ENCODE assay signal across 18 cellular contexts in the genomic region with DNA sequence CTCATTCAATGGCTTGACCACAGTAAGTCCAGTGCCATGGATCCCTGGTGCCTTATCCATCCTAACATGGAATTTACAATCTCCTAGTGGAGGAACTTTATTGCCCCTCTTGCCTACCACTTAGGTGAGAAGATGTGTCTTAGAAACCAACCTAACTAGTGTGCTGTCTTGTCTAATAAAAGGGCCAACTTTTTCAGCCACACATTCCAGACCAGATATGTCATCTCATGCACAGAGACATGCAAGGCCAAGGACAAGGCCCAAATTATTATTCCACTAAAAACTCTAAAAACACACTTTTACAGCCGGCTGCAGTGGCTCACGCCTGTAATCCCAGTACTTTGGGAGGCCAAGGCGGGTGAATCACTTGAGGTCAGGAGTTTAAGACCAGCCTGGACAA. TPM values are rescaled to one million over a fixed set of nuclear protein-coding genes. Genes with fewer than 3 reads are reported as not detected.
DNase-seq lines count a peak whose midpoint lies in the region; ATAC-seq, FAIRE-seq and TF ChIP-seq lines count a peak whose summit lies in the region.
"Had no signal": no experiment of that assay in that cellular context is flagged by ENCODE, and none has a peak within 500 bp of the region (broad histone marks: within the 10 kb centered on the region; RNA-seq: fewer than 3 reads in every experiment).

No MANE protein-coding gene starts in this region.

- 14% methylated on average over 3 of the region's 3 CpGs for WGBS in smooth muscle cell (ENCODE audit: low lambda C conversion rate)

- no peak overlapping the region for H2AFZ ChIP-seq in smooth muscle cell (ENCODE audit: low read depth)

- no peaks in the 10 kb centered on the region for H3K27me3 Mint-ChIP-seq in activated CD8-positive, alpha-beta memory T cell treated with anti-CD3 and anti-CD28 coated beads, Interleukin-2, amount 10 ng/mL, durations not matched to agents 7 days and 5 days
- H3K27me3 Mint-ChIP-seq in activated T-helper 1 cell treated with anti-CD3 and anti-CD28 coated beads, Interleukin-12 subunit alpha, Interleukin-12 subunit beta, Interleukin-2, Interleukin-4 antibody, amounts not matched to agents 30 ng/mL and 10 ng/mL and 1 ng/mL, durations not matched to agents 14 hours and 24 hours and 36 hours (ENCODE audit: insufficient read depth): no peaks in the 10 kb centered on the region

- H3K27me3 ChIP-seq in adipocyte (replicated peaks; ENCODE audit: control insufficient read depth, insufficient read depth, low read length) (peaks cover 12% of the 10 kb centered on the region), smooth muscle cell (ENCODE audit: low read depth) (no peaks in the 10 kb centered on the region)
- H3K27me3 ChIP-seq: left lung had no signal

- no peak for ATAC-seq in activated CD8-positive, alpha-beta memory T cell treated with anti-CD3 and anti-CD28 coated beads, Interleukin-2, amount 10 ng/mL, durations not matched to agents 7 days and 5 days
- ATAC-seq: left lung had no signal

- H3K4me2 ChIP-seq in smooth muscle cell: no peak overlapping the region

- no peak for TF ChIP-seq CTCF in foreskin fibroblast (IDR thresholded peaks at IDR 0.05; ENCODE audit: low read depth, low read length)
- TF ChIP-seq CTCF in smooth muscle cell (IDR thresholded peaks at IDR 0.05; ENCODE audit: borderline replicate concordance, insufficient read depth, poor library complexity, severe bottlenecking): no peak
- TF ChIP-seq CTCF in D721Med (IDR thresholded peaks at IDR 0.05; ENCODE audit: insufficient read depth, missing control alignments): no peak

- H3K4me3 Mint-ChIP-seq in activated CD8-positive, alpha-beta memory T cell treated with anti-CD3 and anti-CD28 coated beads, Interleukin-2, amount 10 ng/mL, durations not matched to agents 7 days and 5 days: no peak overlapping the region
- no peak overlapping the region for H3K4me3 Mint-ChIP-seq in activated T-helper 1 cell treated with anti-CD3 and anti-CD28 coated beads, Interleukin-12 subunit alpha, Interleukin-12 subunit beta, Interleukin-2, Interleukin-4 antibody, amounts not matched to agents 30 ng/mL and 10 ng/mL and 1 ng/mL, durations not matched to agents 14 hours and 24 hours and 36 hours
- H3K4me3 Mint-ChIP-seq: neural crest cell had no signal

- H3K36me3 ChIP-seq in adipocyte (ENCODE audit: control insufficient read depth, insufficient read depth, low read length, severe bottlenecking): no peaks in the 10 kb centered on the region
- H3K36me3 ChIP-seq in smooth muscle cell (ENCODE audit: low read depth): no peaks in the 10 kb centered on the region
- H3K36me3 ChIP-seq: left lung, prostate gland, thoracic aorta had no signal

- no peak overlapping the region for H3K27ac Mint-ChIP-seq in activated CD8-positive, alpha-beta memory T cell treated with anti-CD3 and anti-CD28 coated beads, Interleukin-2, amount 10 ng/mL, durations not matched to agents 7 days and 5 days
- H3K27ac Mint-ChIP-seq in activated T-helper 1 cell treated with anti-CD3 and anti-CD28 coated beads, Interleukin-12 subunit alpha, Interleukin-12 subunit beta, Interleukin-2, Interleukin-4 antibody, amounts not matched to agents 30 ng/mL and 10 ng/mL and 1 ng/mL, durations not matched to agents 14 hours and 24 hours and 36 hours: no peak overlapping the region

- peak; percentile 23 for DNase-seq in GM03348 (ENCODE audit: low spot score)
- peak; percentile 12 for DNase-seq in adipocyte (ENCODE audit: low read depth)
- peak; percentile 23 to 50 for DNase-seq in foreskin fibroblast
- DNase-seq in smooth muscle cell (lab: John Stamatoyannopoulos, UW; ENCODE audit: unreplicated experiment): no peak
- DNase-seq in activated CD8-positive, alpha-beta memory T cell treated with anti-CD3 and anti-CD28 coated beads, Interleukin-2, amount 10 ng/mL, durations not matched to agents 7 days and 5 days: no peak
- no peak for DNase-seq in D721Med (ENCODE audit: insufficient read length, low spot score)
- no peak for DNase-seq in activated T-helper 1 cell treated with anti-CD3 and anti-CD28 coated beads, Interleukin-12 subunit alpha, Interleukin-12 subunit beta, Interleukin-2, Interleukin-4 antibody, amounts not matched to agents 30 ng/mL and 10 ng/mL and 1 ng/mL, durations not matched to agents 14 hours and 24 hours and 36 hours (ENCODE audit: low spot score)
- DNase-seq: activated CD4-positive, alpha-beta T cell treated with anti-CD3 and anti-CD28 coated beads for 4 hours; glutamatergic neuron; left lung; NCI-H2107; NCI-H510A treated with DMSO at 0.1 percent for 48 hours; stimulated activated CD4-positive, alpha-beta T cell treated with anti-CD3 and anti-CD28 coated beads, Interleukin-2, amount 100 ng/mL, for 24 hours; stimulated activated naive CD4-positive, alpha-beta T cell had no signal

- H3K9me3 ChIP-seq in adipocyte (ENCODE audit: control insufficient read depth, low read length) (no peaks in the 10 kb centered on the region), smooth muscle cell (replicated peaks; ENCODE audit: low read depth) (no peaks in the 10 kb centered on the region)
- H3K9me3 ChIP-seq: left lung, prostate gland, thoracic aorta had no signal

- no peak overlapping the region for H3K4me3 ChIP-seq in adipocyte (ENCODE audit: low read length)
- no peak overlapping the region for H3K4me3 ChIP-seq in foreskin fibroblast (ENCODE audit: low read depth in 1 of 2, low read length in 2 of 2)
- no peak overlapping the region for H3K4me3 ChIP-seq in smooth muscle cell
- H3K4me3 ChIP-seq: left lung, prostate gland, thoracic aorta had no signal

- no peaks in the 10 kb centered on the region for H3F3A ChIP-seq in smooth muscle cell (ENCODE audit: low read depth)

- no peaks in the 10 kb centered on the region for H3K4me1 ChIP-seq in adipocyte (ENCODE audit: control insufficient read depth, insufficient read depth, low read length)
- no peaks in the 10 kb centered on the region for H3K4me1 ChIP-seq in smooth muscle cell (ENCODE audit: low read depth)
- H3K4me1 ChIP-seq: left lung, prostate gland had no signal

- no peaks in the 10 kb centered on the region for H3K79me2 ChIP-seq in smooth muscle cell (ENCODE audit: low read depth)

- peak overlapping the region; percentile 8 for H3K27ac ChIP-seq in smooth muscle cell (ENCODE audit: low read depth)
- H3K27ac ChIP-seq: left lung, prostate gland, thoracic aorta had no signal

- FAIRE-seq in D721Med (lab: Jason Lieb, UNC): no peak
- FAIRE-seq: GM18507 had no signal

- H3K4me1 Mint-ChIP-seq in activated CD8-positive, alpha-beta memory T cell treated with anti-CD3 and anti-CD28 coated beads, Interleukin-2, amount 10 ng/mL, durations not matched to agents 7 days and 5 days: peaks cover 6% of the 10 kb centered on the region
- peaks cover 13% of the 10 kb centered on the region for H3K4me1 Mint-ChIP-seq in activated T-helper 1 cell treated with anti-CD3 and anti-CD28 coated beads, Interleukin-12 subunit alpha, Interleukin-12 subunit beta, Interleukin-2, Interleukin-4 antibody, amounts not matched to agents 30 ng/mL and 10 ng/mL and 1 ng/mL, durations not matched to agents 14 hours and 24 hours and 36 hours (ENCODE audit: low read depth)

- H3K9me3 Mint-ChIP-seq in activated CD8-positive, alpha-beta memory T cell treated with anti-CD3 and anti-CD28 coated beads, Interleukin-2, amount 10 ng/mL, durations not matched to agents 7 days and 5 days (ENCODE audit: low read depth): no peaks in the 10 kb centered on the region
- no peaks in the 10 kb centered on the region for H3K9me3 Mint-ChIP-seq in activated T-helper 1 cell treated with anti-CD3 and anti-CD28 coated beads, Interleukin-12 subunit alpha, Interleukin-12 subunit beta, Interleukin-2, Interleukin-4 antibody, amounts not matched to agents 30 ng/mL and 10 ng/mL and 1 ng/mL, durations not matched to agents 14 hours and 24 hours and 36 hours
- H3K9me3 Mint-ChIP-seq: neural crest cell had no signal

- no peak overlapping the region for H3K9ac ChIP-seq in adipocyte (ENCODE audit: low read length)
- H3K9ac ChIP-seq in smooth muscle cell (ENCODE audit: low read depth): no peak overlapping the region

- CTCF ChIA-PET in activated CD8-positive, alpha-beta memory T cell treated with anti-CD3 and anti-CD28 coated beads, Interleukin-2, amount 10 ng/mL, durations not matched to agents 7 days and 5 days (lab: Charles Lee): no interaction called here

- no peaks in the 10 kb centered on the region for H3K36me3 Mint-ChIP-seq in activated CD8-positive, alpha-beta memory T cell treated with anti-CD3 and anti-CD28 coated beads, Interleukin-2, amount 10 ng/mL, durations not matched to agents 7 days and 5 days
- H3K36me3 Mint-ChIP-seq in activated T-helper 1 cell treated with anti-CD3 and anti-CD28 coated beads, Interleukin-12 subunit alpha, Interleukin-12 subunit beta, Interleukin-2, Interleukin-4 antibody, amounts not matched to agents 30 ng/mL and 10 ng/mL and 1 ng/mL, durations not matched to agents 14 hours and 24 hours and 36 hours (ENCODE audit: low read depth): no peaks in the 10 kb centered on the region

- no peaks in the 10 kb centered on the region for H4K20me1 ChIP-seq in smooth muscle cell (ENCODE audit: low read depth)

- intact Hi-C loops in activated T-helper 1 cell treated with anti-CD3 and anti-CD28 coated beads, Interleukin-12 subunit alpha, Interleukin-12 subunit beta, Interleukin-2, Interleukin-4 antibody, amounts not matched to agents 30 ng/mL and 10 ng/mL and 1 ng/mL, durations not matched to agents 14 hours and 24 hours and 36 hours (cut with micrococcal nuclease): no loop called here

RNA-seq across cellular contexts. Expression of a gene that starts 10.6 kb away (rescaled TPM):
- total RNA-seq in smooth muscle cell: 768 and 853 TPM in 2 replicates
- 731 and 868 TPM in 2 replicates for polyA plus RNA-seq in smooth muscle cell
- 10 to 100 TPM; 31.7 to 35.5 TPM for total RNA-seq in activated CD8-positive, alpha-beta memory T cell treated with anti-CD3 and anti-CD28 coated beads, Interleukin-2, amount 10 ng/mL, durations not matched to agents 7 days and 5 days
- 75.5 and 83.2 TPM in 2 replicates for total RNA-seq in activated T-helper 1 cell treated with anti-CD3 and anti-CD28 coated beads, Interleukin-12 subunit alpha, Interleukin-12 subunit beta, Interleukin-2, Interleukin-4 antibody, amounts not matched to agents 30 ng/mL and 10 ng/mL and 1 ng/mL, durations not matched to agents 14 hours and 24 hours and 36 hours

Comparison
In these comparisons a context has a peak if more than half of its experiments do, and no peak if none do; other contexts are left out.
1. DNase-seq: peak in GM03348 (single experiment), adipocyte (single experiment) and foreskin fibroblast (2 of 2); none in smooth muscle cell (single experiment), activated CD8-positive, alpha-beta memory T cell treated with anti-CD3 and anti-CD28 coated beads, Interleukin-2, amount 10 ng/mL, durations not matched to agents 7 days and 5 days (single experiment), D721Med (single experiment) and activated T-helper 1 cell treated with anti-CD3 and anti-CD28 coated beads, Interleukin-12 subunit alpha, Interleukin-12 subunit beta, Interleukin-2, Interleukin-4 antibody, amounts not matched to agents 30 ng/mL and 10 ng/mL and 1 ng/mL, durations not matched to agents 14 hours and 24 hours and 36 hours (single experiment).